7 cellular contexts compared by ENCODE assay signal in the genomic region with DNA sequence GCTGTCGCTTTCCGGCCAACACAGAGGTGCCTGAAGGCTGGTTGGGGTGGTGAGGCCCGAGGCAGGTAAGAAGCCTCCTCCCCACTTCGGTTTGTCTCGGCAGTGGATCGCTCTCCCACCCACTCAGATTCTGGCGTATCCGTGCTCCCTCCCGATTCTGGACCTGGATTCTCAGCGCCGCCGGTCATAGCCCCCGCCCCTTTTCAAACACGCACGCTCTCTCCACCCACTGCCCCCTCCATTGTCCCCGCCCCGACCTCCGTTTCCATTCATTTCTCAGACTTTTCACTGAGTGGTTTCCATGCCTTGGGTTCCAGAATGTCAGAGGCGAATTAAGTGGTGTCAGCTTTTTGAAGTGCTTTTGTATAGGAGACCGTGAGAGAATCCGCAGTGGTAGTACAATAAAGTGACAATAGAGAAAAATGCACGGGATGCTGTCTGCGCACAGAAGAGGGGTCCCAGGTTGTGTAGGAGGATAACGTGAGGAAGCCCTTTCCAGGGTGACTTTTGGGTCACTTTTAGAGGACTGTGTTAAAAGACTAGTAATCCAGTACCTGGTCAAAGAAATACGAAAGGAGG. TPM values are rescaled to one million over a fixed set of nuclear protein-coding genes. Genes with fewer than 3 reads are reported as not detected.
DNase-seq lines count a peak whose midpoint lies in the region; TF ChIP-seq lines count a peak whose summit lies in the region.

A gene (plus strand): TSS at position 4 of the 579 bp plus-strand sequence. CDS start 21,221 bp downstream, outside the sequence.

- no peaks in the 10 kb centered on the region; the same call in 1 of the 2 replicates for H3K4me1 ChIP-seq in ES-I3 (ENCODE audit: insufficient read depth, low read length)
- H3K4me1 ChIP-seq in Karpas-422 (ENCODE audit: low read length): peaks cover 39% of the 10 kb centered on the region
- peaks cover 2 to 27% (median 22%) of the 10 kb centered on the region in 5 donors for H3K4me1 ChIP-seq in subcutaneous abdominal adipose tissue (ENCODE audit: control insufficient read depth in 5 of 5, insufficient read depth in 5 of 5, low read length in 5 of 5)

- peak within 1 kb of the TSS; percentile 99 for H3K4me2 ChIP-seq in Karpas-422 (ENCODE audit: low read depth, low read length, poor library complexity, severe bottlenecking)

- H3K27me3 ChIP-seq in Karpas-422 (ENCODE audit: low read length) (no peaks in the 10 kb centered on the region), subcutaneous abdominal adipose tissue (ENCODE audit: control insufficient read depth in 5 of 5, insufficient read depth in 4 of 5, low read length in 5 of 5) (no peaks in the 10 kb centered on the region)

- H3K9ac ChIP-seq in ES-I3 (ENCODE audit: low read depth, low read length) (peak within 1 kb of the TSS; percentile 94), Karpas-422 (ENCODE audit: low read length) (peak within 1 kb of the TSS; percentile 83), subcutaneous abdominal adipose tissue (ENCODE audit: low read length in 5 of 5) (peak within 1 kb of the TSS; percentile 85 to 96 (median 90))

- no peaks in the 10 kb centered on the region for H3K9me2 ChIP-seq in Karpas-422 (replicated peaks; ENCODE audit: insufficient read depth, low read length)

- no peaks in the 10 kb centered on the region for H3K9me3 ChIP-seq in ES-I3 (ENCODE audit: control insufficient read depth, insufficient read depth, low read length)
- no peaks in the 10 kb centered on the region for H3K9me3 ChIP-seq in Karpas-422 (ENCODE audit: low read length)
- H3K9me3 ChIP-seq in subcutaneous abdominal adipose tissue (ENCODE audit: control insufficient read depth in 5 of 5, low read length in 5 of 5): no peaks in the 10 kb centered on the region

- in situ Hi-C loops in astrocyte of the spinal cord (cut with HindIII; ENCODE audit: low sequenced_read_pairs): no loop called here

- no peak for TF ChIP-seq CTCF in GM20000 (IDR thresholded peaks at IDR 0.05; ENCODE audit: extremely low read depth, missing control alignments)
- TF ChIP-seq CTCF in astrocyte of the spinal cord (IDR thresholded peaks at IDR 0.05; ENCODE audit: low read depth, low read length): no peak

- peak within 1 kb of the TSS; percentile 70 for H2AFZ ChIP-seq in Karpas-422 (ENCODE audit: low read length)

- no peaks in the 10 kb centered on the region for H3K36me3 ChIP-seq in ES-I3 (ENCODE audit: insufficient read depth, low read length)
- H3K36me3 ChIP-seq in Karpas-422 (ENCODE audit: insufficient read depth, low read length): no peaks in the 10 kb centered on the region
- no peaks in the 10 kb centered on the region for H3K36me3 ChIP-seq in subcutaneous abdominal adipose tissue (ENCODE audit: control insufficient read depth in 5 of 5, insufficient read depth in 5 of 5, low read length in 5 of 5)

- H3K27ac ChIP-seq in Karpas-422 (ENCODE audit: low read length) (peak within 1 kb of the TSS; percentile 87), subcutaneous abdominal adipose tissue (ENCODE audit: low read depth, low read length) (peak within 1 kb of the TSS; percentile 97)

- DNase-seq in GM20000 (ENCODE audit: low spot score) (peak; percentile 75), Karpas-422 (no peak), astrocyte of the spinal cord (ENCODE audit: low read depth, low spot score) (no peak), iPS-NIHi7 (ENCODE audit: extremely low spot score) (peak; percentile 71), occipital lobe (lab: John Stamatoyannopoulos, UW) (no peak)

- peak within 1 kb of the TSS; percentile 98 for H3K4me3 ChIP-seq in Karpas-422 (ENCODE audit: low read length)
- peak within 1 kb of the TSS; percentile 81 for H3K4me3 ChIP-seq in astrocyte of the spinal cord (ENCODE audit: low read depth, low read length)
- H3K4me3 ChIP-seq in subcutaneous abdominal adipose tissue (ENCODE audit: low read depth in 1 of 5, low read length in 5 of 5): peak within 1 kb of the TSS; percentile 94 to 100 (median 99)

- H3K79me2 ChIP-seq in Karpas-422 (ENCODE audit: low read length): peaks cover 45% of the 10 kb centered on the region

- no peaks in the 10 kb centered on the region for H4K20me1 ChIP-seq in Karpas-422 (ENCODE audit: insufficient read depth, low read depth, low read length)

RNA-seq across cellular contexts. Expression of the gene that starts here (rescaled TPM):
- total RNA-seq in Karpas-422 (2014; rRNA removed; shearing (Covaris generic); ENCODE audit: low replicate concordance): 1.0 and 6.8 TPM in 2 replicates
- total RNA-seq in occipital lobe: 6.9 TPM

Comparison
In these comparisons a context has a peak if more than half of its experiments do, and no peak if none do; other contexts are left out.
1. DNase-seq: peak in GM20000 (single experiment) and iPS-NIHi7 (single experiment); none in Karpas-422 (single experiment), astrocyte of the spinal cord (single experiment) and occipital lobe (single experiment).
2. Peak in every context shown above with its lines, with median percentiles within 50 percentile points of each other: H3K9ac ChIP-seq and H3K4me3 ChIP-seq.